15 cellular contexts compared by ENCODE assay signal in the genomic region with DNA sequence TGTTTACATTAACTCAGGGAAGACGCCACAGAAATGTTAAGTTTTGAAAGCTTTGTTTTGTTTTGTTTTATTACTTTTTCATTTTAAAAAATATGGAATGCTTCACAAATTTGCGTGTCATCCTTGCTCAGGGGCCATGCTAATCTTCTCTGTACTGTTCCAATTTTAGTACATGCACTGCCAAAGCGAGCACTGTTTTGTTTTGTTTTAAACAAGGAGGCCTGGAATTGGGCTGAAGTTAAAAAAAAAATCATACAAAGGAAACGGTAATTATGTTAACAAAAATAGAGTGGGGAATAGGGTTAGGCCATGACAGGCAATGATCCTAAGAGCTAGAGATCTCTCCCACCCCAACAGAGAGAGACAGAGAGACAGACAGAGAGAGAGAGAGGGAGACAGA. TPM values are rescaled to one million over a fixed set of nuclear protein-coding genes. Genes with fewer than 3 reads are reported as not detected.
DNase-seq lines count a peak whose midpoint lies in the region; ATAC-seq, FAIRE-seq and TF ChIP-seq lines count a peak whose summit lies in the region.
"Had no signal": no experiment of that assay in that cellular context is flagged by ENCODE, and none has a peak within 500 bp of the region (broad histone marks: within the 10 kb centered on the region; RNA-seq: fewer than 3 reads in every experiment).

No MANE protein-coding gene starts in this region.

- intact Hi-C loops in HepG2 (cut with micrococcal nuclease; ENCODE audit: unreplicated experiment), result no loop called here
- intact Hi-C loops in right lobe of liver (cut with DNase I), result no loop called here

- H3K36me3 Mint-ChIP-seq in progenitor cell of endocrine pancreas (ENCODE audit: insufficient read depth), result no peaks in the 10 kb centered on the region

- H3K4me3 Mint-ChIP-seq in progenitor cell of endocrine pancreas (ENCODE audit: low read depth), result no peak overlapping the region

- no peaks in the 10 kb centered on the region for H3K9me3 Mint-ChIP-seq in progenitor cell of endocrine pancreas (ENCODE audit: low read depth)

- BruUV-seq in HepG2 (replicated peaks; lab: Mats Ljungman, UMichigan), result no TSS peak

- no peaks in the 10 kb centered on the region for H3K79me2 ChIP-seq in HepG2 (ENCODE audit: insufficient read depth, low read length)

- TF ChIP-seq POLR2A in HepG2 (IDR thresholded peaks at IDR 0.05; ENCODE audit: insufficient read depth in 1 of 2, low read depth in 2 of 2, low read length in 2 of 2) (no peak), right lobe of liver (IDR thresholded peaks at IDR 0.05) (no peak)

- H3K27me3 ChIP-seq in HepG2 (ENCODE audit: control insufficient read depth in 1 of 2, insufficient read depth in 2 of 2, low read length in 2 of 2), result no peaks in the 10 kb centered on the region; a peak in 1 of 5 replicates
- H3K27me3 ChIP-seq in right lobe of liver, result no peaks in the 10 kb centered on the region
- H3K27me3 ChIP-seq: BE2C had no signal

- no peak overlapping the region for H3K4me2 ChIP-seq in HepG2 (ENCODE audit: low read depth, low read length)

- TF ChIP-seq RAD21 in HepG2 (CRISPR knock-in tag; IDR thresholded peaks at IDR 0.05), result no peak

- H4K20me1 ChIP-seq in HepG2 (ENCODE audit: insufficient read depth, low read length), result no peaks in the 10 kb centered on the region

- no peak for TF ChIP-seq CTCF in HepG2 (CRISPR knock-in tag; IDR thresholded peaks at IDR 0.05)
- TF ChIP-seq CTCF in right lobe of liver (IDR thresholded peaks at IDR 0.05), result no peak
- no peak for TF ChIP-seq CTCF in fibroblast of villous mesenchyme (IDR thresholded peaks at IDR 0.05; ENCODE audit: insufficient read depth, low read depth, low read length)
- no peak for TF ChIP-seq CTCF in progenitor cell of endocrine pancreas (IDR thresholded peaks at IDR 0.05; ENCODE audit: unreplicated experiment)

- H3K9me3 ChIP-seq in HepG2 (ENCODE audit: low read length) (0 out of 2 replicates have a peak, but pooled peaks cover under 1% of the 10 kb centered on the region), right lobe of liver (no peaks in the 10 kb centered on the region)
- H3K9me3 ChIP-seq: BE2C had no signal

- H3K4me1 ChIP-seq in HepG2 (ENCODE audit: insufficient read depth, low read length) (peaks cover 45% of the 10 kb centered on the region), right lobe of liver (peaks cover 0 to 10% (median 0%) of the 10 kb centered on the region in 4 donors)
- H3K4me1 ChIP-seq: BE2C had no signal

- H2AFZ ChIP-seq in HepG2 (ENCODE audit: low read length), result peak overlapping the region; percentile 6

- CTCF ChIA-PET in HepG2 (lab: Yijun Ruan, JAX; ENCODE audit: low intra/inter-chr PET ratio, low total read pairs) (no interaction called here), HEK293T (lab: Yijun Ruan, JAX) (interaction anchor here (0.6 kb wide), 1 partner anchor 490 kb away, joined by 5 read pairs; no protein-coding TSS in a partner anchor)

- WGBS in HepG2 (ENCODE audit: low lambda C conversion rate), result 77% methylated on average over 4 of the region's 4 CpGs
- 63% methylated on average over 4 of the region's 4 CpGs for WGBS in right lobe of liver (ENCODE audit: insufficient coverage, low coverage, low lambda C conversion rate, missing lambda C conversion rate)

- no peak for DNase-seq in HepG2 (ENCODE audit: low spot score)
- no peak for DNase-seq in right lobe of liver
- peak; percentile 17 for DNase-seq in fibroblast of villous mesenchyme (ENCODE audit: low read depth)
- no peak for DNase-seq in progenitor cell of endocrine pancreas (ENCODE audit: low spot score, unreplicated experiment)
- DNase-seq in activated CD8-positive, alpha-beta memory T cell treated with anti-CD3 and anti-CD28 coated beads, Interleukin-2, amount 50 U/mL, for 48 hours, result no peak
- no peak for DNase-seq in HEK293T (ENCODE audit: extremely low spot score)
- DNase-seq in NCI-H146 (lab: John Stamatoyannopoulos, UW), result no peak
- DNase-seq: BE2C; dermis blood vessel endothelial cell; hypothalamus; NCI-H187 treated with DMSO at 0.1 percent for 48 hours; OCI-M1; stimulated activated CD4-positive, alpha-beta T cell treated with anti-CD3 and anti-CD28 coated beads, Interleukin-2, amount 100 ng/mL, for 48 hours had no signal

- peaks cover 26% of the 10 kb centered on the region for H3K4me1 Mint-ChIP-seq in progenitor cell of endocrine pancreas (ENCODE audit: low read depth)

- H3K4me3 ChIP-seq in HepG2 (replicated peaks in 1 of 3; ENCODE audit: insufficient read depth in 1 of 3, low read depth in 2 of 3, low read length in 3 of 3) (no peak overlapping the region), right lobe of liver (no peak overlapping the region), fibroblast of villous mesenchyme (ENCODE audit: low read depth, low read length) (no peak overlapping the region)

- H3K27ac ChIP-seq in HepG2 (ENCODE audit: extremely low read length, insufficient read depth, low read length) (no peak overlapping the region), right lobe of liver (no peak overlapping the region)

- H3K27me3 Mint-ChIP-seq in progenitor cell of endocrine pancreas, result peaks cover 5% of the 10 kb centered on the region

- no peak for TF ChIP-seq EP300 in HepG2 (IDR thresholded peaks at IDR 0.05; ENCODE audit: low read depth in 2 of 2, low read length in 2 of 2)
- no peak for TF ChIP-seq EP300 in HepG2 (CRISPR knock-in tag; IDR thresholded peaks at IDR 0.05; ENCODE audit: borderline replicate concordance)

- ATAC-seq in HepG2 (no peak), right lobe of liver (no peak), GM18868 (IDR thresholded peaks at IDR 0.05; ENCODE audit: unreplicated experiment) (no peak)

- H3K36me3 ChIP-seq in HepG2 (replicated peaks in 1 of 2; ENCODE audit: control insufficient read depth in 1 of 2, insufficient read depth in 2 of 2, low read length in 2 of 2) (no peaks in the 10 kb centered on the region), right lobe of liver (no peaks in the 10 kb centered on the region)
- H3K36me3 ChIP-seq: BE2C had no signal

- POLR2A ChIA-PET in HepG2 (lab: Yijun Ruan, JAX) (no interaction called here), HEK293T (lab: Yijun Ruan, JAX) (interaction anchor here (0.6 kb wide), 1 partner anchor 17 kb away, joined by 3 read pairs; no protein-coding TSS in a partner anchor)

- in situ Hi-C loops in HepG2 (cut with HindIII; ENCODE audit: extremely low pct_ligation_motif_present, low pct_unique_long_range_greater_than_20kb), result no loop called here

- no peak overlapping the region for H3K9ac ChIP-seq in HepG2 (ENCODE audit: insufficient read depth, low read depth, low read length)

- FAIRE-seq in HepG2 (lab: Jason Lieb, UNC), result no peak
- FAIRE-seq: TTC549 had no signal

- peak overlapping the region; percentile 81 for H3K27ac Mint-ChIP-seq in progenitor cell of endocrine pancreas

TF ChIP-seq in HEK293T, 16 proteins besides CTCF, POLR2A, EP300 and RAD21 (continues in another document):
- TF ChIP-seq LEF1 (IDR thresholded peaks at IDR 0.05; ENCODE audit: borderline replicate concordance), result no peak
- no peak for TF ChIP-seq BHLHE40 (IDR thresholded peaks at IDR 0.05; ENCODE audit: borderline replicate concordance)
- TF ChIP-seq FOXA1 (IDR thresholded peaks at IDR 0.05), result no peak
- no peak for TF ChIP-seq NFRKB (IDR thresholded peaks at IDR 0.05)
- TF ChIP-seq ELF4 (IDR thresholded peaks at IDR 0.05), result no peak
- TF ChIP-seq ZNF384 (IDR thresholded peaks at IDR 0.05), result no peak
- no peak for TF ChIP-seq HDGF (IDR thresholded peaks at IDR 0.05; ENCODE audit: borderline replicate concordance)
- no peak for TF ChIP-seq ARNT (IDR thresholded peaks at IDR 0.05)
- TF ChIP-seq FOXM1 (IDR thresholded peaks at IDR 0.05; ENCODE audit: borderline replicate concordance), result no peak
- no peak for TF ChIP-seq SP1 (IDR thresholded peaks at IDR 0.05)
- no peak for TF ChIP-seq SUZ12 (IDR thresholded peaks at IDR 0.05)
- TF ChIP-seq CTBP1 (IDR thresholded peaks at IDR 0.05; ENCODE audit: borderline replicate concordance), result no peak
- no peak for TF ChIP-seq FOXK2 (IDR thresholded peaks at IDR 0.05)
- TF ChIP-seq, protein P1, sequence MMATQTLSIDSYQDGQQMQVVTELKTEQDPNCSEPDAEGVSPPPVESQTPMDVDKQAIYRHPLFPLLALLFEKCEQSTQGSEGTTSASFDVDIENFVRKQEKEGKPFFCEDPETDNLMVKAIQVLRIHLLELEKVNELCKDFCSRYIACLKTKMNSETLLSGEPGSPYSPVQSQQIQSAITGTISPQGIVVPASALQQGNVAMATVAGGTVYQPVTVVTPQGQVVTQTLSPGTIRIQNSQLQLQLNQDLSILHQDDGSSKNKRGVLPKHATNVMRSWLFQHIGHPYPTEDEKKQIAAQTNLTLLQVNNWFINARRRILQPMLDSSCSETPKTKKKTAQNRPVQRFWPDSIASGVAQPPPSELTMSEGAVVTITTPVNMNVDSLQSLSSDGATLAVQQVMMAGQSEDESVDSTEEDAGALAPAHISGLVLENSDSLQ (IDR thresholded peaks at IDR 0.05), result no peak
- TF ChIP-seq TARDBP (IDR thresholded peaks at IDR 0.05), result no peak

RNA-seq across cellular contexts. Expression of a gene that starts 57.0 kb away (rescaled TPM):
- total RNA-seq in HepG2 (2016; rRNA removed; fragmentation: Illumina TruSeq; extraction: Trizol) (7.4 and 8.4 TPM in 2 replicates), right lobe of liver (100 to 1,000 TPM; 109 to 298 (median 218) TPM), fibroblast of villous mesenchyme (24.2 and 44.5 TPM in 2 replicates), progenitor cell of endocrine pancreas (325 and 368 TPM in 2 replicates)
- total RNA-seq in HepG2 (2016; cell fraction: cytosol; rRNA removed; fragmentation: Illumina TruSeq; extraction: Trizol; ENCODE audit: low read depth), result 2.6 and 3.4 TPM in 2 replicates
- total RNA-seq in HepG2 (2016; cell fraction: insoluble cytoplasmic fraction; rRNA removed; fragmentation: Illumina TruSeq; extraction: Trizol), result 7.9 and 8.4 TPM in 2 replicates
- 11.1 and 11.3 TPM in 2 replicates for total RNA-seq in HepG2 (2016; cell fraction: membrane; rRNA removed; fragmentation: Illumina TruSeq; extraction: Trizol)
- 13.8 and 14.1 TPM in 2 replicates for total RNA-seq in HepG2 (2016; cell fraction: nucleus; rRNA removed; fragmentation: Illumina TruSeq; extraction: Trizol)
- 10.2 and 12.7 TPM in 2 replicates for polyA plus RNA-seq in HepG2 (2011; rRNA removed)
- 11.2 and 18.0 TPM in 2 replicates for polyA plus RNA-seq in HepG2 (2011; cell fraction: cytosol; rRNA removed)
- polyA plus RNA-seq in HepG2 (2011; cell fraction: nucleus; rRNA removed), result 66.5 and 69.1 TPM in 2 replicates
- polyA plus RNA-seq in HepG2 (2012), result 23.2 and 32.2 TPM in 2 replicates
- polyA plus RNA-seq in HepG2 (2016; cell fraction: cytosol; fragmentation: Illumina TruSeq; extraction: Trizol; ENCODE audit: low read depth), result 2.7 and 2.8 TPM in 2 replicates
- polyA plus RNA-seq in HepG2 (2016; cell fraction: insoluble cytoplasmic fraction; fragmentation: Illumina TruSeq; extraction: Trizol; ENCODE audit: low read depth), result 20.7 and 26.8 TPM in 2 replicates
- polyA plus RNA-seq in HepG2 (2016; cell fraction: membrane; fragmentation: Illumina TruSeq; extraction: Trizol; ENCODE audit: low read depth), result 9.2 and 10.1 TPM in 2 replicates
- polyA plus RNA-seq in HepG2 (2016; cell fraction: nucleus; fragmentation: Illumina TruSeq; extraction: Trizol; ENCODE audit: insufficient read depth, low read depth), result 53.8 and 57.0 TPM in 2 replicates
- polyA minus RNA-seq in HepG2 (2011; rRNA and poly(A)+ RNA removed; ENCODE audit: low replicate concordance), result 8.5 and 26.8 TPM in 2 replicates
- 56.3 and 73.8 TPM in 2 replicates for polyA minus RNA-seq in HepG2 (2011; cell fraction: cytosol; rRNA and poly(A)+ RNA removed)
- polyA minus RNA-seq in HepG2 (2011; cell fraction: nucleus; rRNA and poly(A)+ RNA removed), result 11.8 and 13.8 TPM in 2 replicates
